In the genomic region with DNA sequence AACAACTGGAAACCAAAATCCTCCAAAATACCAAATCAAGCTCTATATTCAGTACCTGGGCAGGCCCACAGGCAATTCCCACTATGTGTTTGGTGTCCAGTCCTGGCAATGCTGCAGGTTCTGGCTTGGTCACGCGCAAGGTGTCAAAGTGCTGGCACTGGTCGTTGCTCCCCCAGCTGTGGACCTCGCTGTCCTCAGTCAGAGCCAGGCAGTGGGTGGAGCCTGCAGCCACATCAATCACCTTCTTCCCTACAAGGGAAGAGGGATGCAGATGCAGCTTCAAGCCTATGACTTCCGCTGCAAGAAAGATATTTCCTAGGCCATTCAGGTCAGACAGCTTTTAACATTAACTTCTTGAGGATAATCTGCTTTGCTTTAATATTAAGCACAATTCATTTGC, we compare ENCODE assay signal across 22 cellular contexts.
DNase-seq lines count a peak whose midpoint lies in the region; ATAC-seq and TF ChIP-seq lines count a peak whose summit lies in the region.
"Had no signal": no experiment of that assay in that cellular context is flagged by ENCODE, and none has a peak within 500 bp of the region (broad histone marks: within the 10 kb centered on the region; RNA-seq: fewer than 3 reads in every experiment).

No MANE protein-coding gene starts in this region.

- no peak for TF ChIP-seq CTCF in gastrocnemius medialis (IDR thresholded peaks at IDR 0.05 in 4 of 5, conservative IDR thresholded peaks at IDR 0.05 in 1 of 5)

- H3K27ac Mint-ChIP-seq in activated T-cell treated with anti-CD3 and anti-CD28 coated beads, Interleukin-2, amount 50 U/mL, for 24 hours, result peak overlapping the region; percentile 13
- no peak overlapping the region for H3K27ac Mint-ChIP-seq in activated T-cell treated with anti-CD3 and anti-CD28 coated beads, Interleukin-2, amount 50 U/mL, for 72 hours
- H3K27ac Mint-ChIP-seq in effector memory CD8-positive, alpha-beta T cell, result peak overlapping the region; percentile 8 to 64
- H3K27ac Mint-ChIP-seq: activated CD4-positive, alpha-beta memory T cell treated with anti-CD3 and anti-CD28 coated beads for 36 hours had no signal

- H3K4me3 ChIP-seq in gastrocnemius medialis, result no peak overlapping the region
- H3K4me3 ChIP-seq: colonic mucosa, stomach, transverse colon had no signal

- no peaks in the 10 kb centered on the region for H3K27me3 Mint-ChIP-seq in activated T-cell treated with anti-CD3 and anti-CD28 coated beads, Interleukin-2, amount 50 U/mL, for 24 hours
- no peaks in the 10 kb centered on the region for H3K27me3 Mint-ChIP-seq in activated T-cell treated with anti-CD3 and anti-CD28 coated beads, Interleukin-2, amount 50 U/mL, for 72 hours (ENCODE audit: low read depth)
- no peaks in the 10 kb centered on the region for H3K27me3 Mint-ChIP-seq in effector memory CD8-positive, alpha-beta T cell
- H3K27me3 Mint-ChIP-seq: activated CD4-positive, alpha-beta memory T cell treated with anti-CD3 and anti-CD28 coated beads for 36 hours had no signal

- no peak for TF ChIP-seq POLR2A in gastrocnemius medialis (IDR thresholded peaks at IDR 0.05)

- no peak for DNase-seq in activated T-cell treated with anti-CD3 and anti-CD28 coated beads, Interleukin-2, amount 50 U/mL, for 24 hours
- no peak for DNase-seq in activated T-cell treated with anti-CD3 and anti-CD28 coated beads, Interleukin-2, amount 50 U/mL, for 72 hours
- DNase-seq in effector memory CD8-positive, alpha-beta T cell, result no peak
- peak; percentile 63 for DNase-seq in iPS-NIHi11 (ENCODE audit: low spot score)
- DNase-seq in gastrocnemius medialis, result peak; percentile 21 to 52
- DNase-seq in D341Med (ENCODE audit: low spot score), result no peak
- DNase-seq: activated CD4-positive, alpha-beta memory T cell treated with anti-CD3 and anti-CD28 coated beads for 36 hours; activated CD4-positive, CD25-positive, alpha-beta regulatory T cell; activated gamma-delta T cell; brain microvascular endothelial cell; colonic mucosa; GDM1; KBM-7; NCI-H1694; NCI-H526; stimulated activated CD4-positive, alpha-beta T cell treated with anti-CD3 and anti-CD28 coated beads, Interleukin-4, amount 100 ng/mL, for 4 hours; stomach; T1000; transverse colon had no signal

- peak overlapping the region in 1 of 4 donors; percentile 23 for H3K27ac ChIP-seq in gastrocnemius medialis
- H3K27ac ChIP-seq: brain microvascular endothelial cell, colonic mucosa, neutrophil, stomach, transverse colon had no signal

- H3K9me3 ChIP-seq in gastrocnemius medialis, result no peaks in the 10 kb centered on the region
- H3K9me3 ChIP-seq: colonic mucosa, neutrophil, stomach, transverse colon had no signal

- H3K9me3 Mint-ChIP-seq in activated T-cell treated with anti-CD3 and anti-CD28 coated beads, Interleukin-2, amount 50 U/mL, for 24 hours, result no peaks in the 10 kb centered on the region
- no peaks in the 10 kb centered on the region for H3K9me3 Mint-ChIP-seq in activated T-cell treated with anti-CD3 and anti-CD28 coated beads, Interleukin-2, amount 50 U/mL, for 72 hours
- H3K9me3 Mint-ChIP-seq in effector memory CD8-positive, alpha-beta T cell, result no peaks in the 10 kb centered on the region
- H3K9me3 Mint-ChIP-seq: activated CD4-positive, alpha-beta memory T cell treated with anti-CD3 and anti-CD28 coated beads for 36 hours had no signal

- ATAC-seq in activated T-cell treated with anti-CD3 and anti-CD28 coated beads, Interleukin-2, amount 50 U/mL, for 72 hours (replicated peaks in 1 of 2), result no peak
- no peak for ATAC-seq in effector memory CD8-positive, alpha-beta T cell (replicated peaks)
- ATAC-seq in gastrocnemius medialis (peak; percentile 49 to 58), GM19397 (IDR thresholded peaks at IDR 0.05; ENCODE audit: unreplicated experiment) (no peak), GM19351 (IDR thresholded peaks at IDR 0.05; ENCODE audit: unreplicated experiment) (no peak)

- peaks cover 82% of the 10 kb centered on the region for H3K36me3 Mint-ChIP-seq in activated T-cell treated with anti-CD3 and anti-CD28 coated beads, Interleukin-2, amount 50 U/mL, for 24 hours (ENCODE audit: low read depth)
- peaks cover 6 to 17% of the 10 kb centered on the region in 2 donors for H3K36me3 Mint-ChIP-seq in activated T-cell treated with anti-CD3 and anti-CD28 coated beads, Interleukin-2, amount 50 U/mL, for 72 hours (ENCODE audit: insufficient read depth in 2 of 2)
- peaks cover 28% of the 10 kb centered on the region for H3K36me3 Mint-ChIP-seq in effector memory CD8-positive, alpha-beta T cell (ENCODE audit: insufficient read depth)

- in situ Hi-C loops in gastrocnemius medialis (cut with MboI; ENCODE audit: low sequenced_read_pairs in 4 of 4), result no loop called here

- no peak overlapping the region for H3K4me3 Mint-ChIP-seq in activated T-cell treated with anti-CD3 and anti-CD28 coated beads, Interleukin-2, amount 50 U/mL, for 24 hours
- H3K4me3 Mint-ChIP-seq in activated T-cell treated with anti-CD3 and anti-CD28 coated beads, Interleukin-2, amount 50 U/mL, for 72 hours, result no peak overlapping the region
- H3K4me3 Mint-ChIP-seq in effector memory CD8-positive, alpha-beta T cell, result no peak overlapping the region
- H3K4me3 Mint-ChIP-seq: activated CD4-positive, alpha-beta memory T cell treated with anti-CD3 and anti-CD28 coated beads for 36 hours had no signal

- no peaks in the 10 kb centered on the region for H3K27me3 ChIP-seq in gastrocnemius medialis
- H3K27me3 ChIP-seq: brain microvascular endothelial cell, colonic mucosa, neutrophil, stomach, transverse colon had no signal

- H3K4me1 Mint-ChIP-seq in activated T-cell treated with anti-CD3 and anti-CD28 coated beads, Interleukin-2, amount 50 U/mL, for 24 hours (ENCODE audit: low read depth), result peaks cover 10% of the 10 kb centered on the region
- no peaks in the 10 kb centered on the region for H3K4me1 Mint-ChIP-seq in activated T-cell treated with anti-CD3 and anti-CD28 coated beads, Interleukin-2, amount 50 U/mL, for 72 hours (ENCODE audit: low read depth)
- H3K4me1 Mint-ChIP-seq in effector memory CD8-positive, alpha-beta T cell (ENCODE audit: low read depth in 2 of 2), result peaks cover 7 to 18% of the 10 kb centered on the region in 2 donors

- H3K4me1 ChIP-seq in gastrocnemius medialis, result peaks cover 0 to 10% of the 10 kb centered on the region in 2 donors
- H3K4me1 ChIP-seq: colonic mucosa, transverse colon had no signal

- H3K36me3 ChIP-seq in gastrocnemius medialis, result peaks cover 0 to 29% of the 10 kb centered on the region in 2 donors
- H3K36me3 ChIP-seq: colonic mucosa had no signal

- intact Hi-C loops in gastrocnemius medialis (cut with DNase I; ENCODE audit: low total_unique reads), result no loop called here

Comparison
In these comparisons a context has a peak if more than half of its experiments do, and no peak if none do; other contexts are left out.
1. DNase-seq: peak in iPS-NIHi11 (single experiment) and gastrocnemius medialis (2 of 2); none in activated T-cell treated with anti-CD3 and anti-CD28 coated beads, Interleukin-2, amount 50 U/mL, for 24 hours (single experiment), activated T-cell treated with anti-CD3 and anti-CD28 coated beads, Interleukin-2, amount 50 U/mL, for 72 hours (0 of 2), effector memory CD8-positive, alpha-beta T cell (0 of 3) and D341Med (single experiment).
2. ATAC-seq: peak in gastrocnemius medialis (2 of 2); none in activated T-cell treated with anti-CD3 and anti-CD28 coated beads, Interleukin-2, amount 50 U/mL, for 72 hours (0 of 2), effector memory CD8-positive, alpha-beta T cell (single experiment), GM19397 (single experiment) and GM19351 (single experiment).